Comparison of ENCODE assay signal across 21 cellular contexts in the genomic region with DNA sequence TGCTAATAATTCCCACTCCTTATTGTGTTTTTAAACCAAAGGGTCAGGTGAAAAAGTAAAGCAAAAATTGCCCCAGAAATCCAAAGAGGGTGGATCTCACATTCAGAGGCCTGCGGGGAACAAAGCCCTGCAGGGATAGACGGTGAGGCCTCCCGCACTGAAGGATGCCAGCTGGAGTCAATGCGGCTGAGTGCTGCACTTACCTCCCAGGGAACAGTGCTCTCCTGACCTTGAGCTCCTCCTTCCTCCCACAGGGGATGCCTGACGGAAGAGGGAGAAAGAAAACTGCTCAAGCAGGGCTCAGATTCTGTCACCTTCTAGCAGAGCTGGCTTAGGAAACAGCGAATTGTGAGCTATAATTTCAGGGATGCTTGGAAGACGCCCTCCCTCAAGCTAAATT.
DNase-seq lines count a peak whose midpoint lies in the region; ATAC-seq lines count a peak whose summit lies in the region.
"Had no signal": no experiment of that assay in that cellular context is flagged by ENCODE, and none has a peak within 500 bp of the region (broad histone marks: within the 10 kb centered on the region; RNA-seq: fewer than 3 reads in every experiment).

No MANE protein-coding gene starts in this region.

- H3K27me3 Mint-ChIP-seq in stimulated activated naive B cell treated with anti-CD40 and anti-IgM and Interleukin-4, amounts not matched to agents 10 μg/mL and 1 μg/mL and 100 μg/mL, for 72 hours = peaks cover 31 to 38% of the 10 kb centered on the region in 2 donors

- no peak overlapping the region for H3K27ac Mint-ChIP-seq in stimulated activated naive B cell treated with anti-CD40 and anti-IgM and Interleukin-4, amounts not matched to agents 10 μg/mL and 1 μg/mL and 100 μg/mL, for 72 hours
- H3K27ac Mint-ChIP-seq: H9 had no signal

- peaks cover 0 to 3% of the 10 kb centered on the region in 2 donors for H3K36me3 Mint-ChIP-seq in stimulated activated naive B cell treated with anti-CD40 and anti-IgM and Interleukin-4, amounts not matched to agents 10 μg/mL and 1 μg/mL and 100 μg/mL, for 72 hours
- H3K36me3 Mint-ChIP-seq: CD4-positive, CD25-positive, alpha-beta regulatory T cell had no signal

- ATAC-seq in stimulated activated naive B cell treated with anti-CD40 and anti-IgM and Interleukin-4, amounts not matched to agents 10 μg/mL and 1 μg/mL and 100 μg/mL, for 72 hours (replicated peaks) = no peak

- no peaks in the 10 kb centered on the region for H3K4me1 Mint-ChIP-seq in stimulated activated naive B cell treated with anti-CD40 and anti-IgM and Interleukin-4, amounts not matched to agents 10 μg/mL and 1 μg/mL and 100 μg/mL, for 72 hours

- no peak overlapping the region for H3K4me3 Mint-ChIP-seq in stimulated activated naive B cell treated with anti-CD40 and anti-IgM and Interleukin-4, amounts not matched to agents 10 μg/mL and 1 μg/mL and 100 μg/mL, for 72 hours
- H3K4me3 Mint-ChIP-seq: CD4-positive, CD25-positive, alpha-beta regulatory T cell; H9 had no signal

- DNase-seq in NCI-H2227 (lab: John Stamatoyannopoulos, UW; ENCODE audit: unreplicated experiment) (peak; percentile 88), ecto neural progenitor cell (ENCODE audit: low spot score) (peak; percentile 25), left kidney (ENCODE audit: low read depth, low spot score) (peak; percentile 81), pons (ENCODE audit: low spot score) (peak; percentile 1), T-helper 2 cell (no peak), AG08396 (ENCODE audit: low spot score) (no peak)
- no peak for DNase-seq in activated CD8-positive, alpha-beta memory T cell treated with anti-CD3 and anti-CD28 coated beads for 24 hours
- DNase-seq in stimulated activated naive B cell treated with anti-CD40 and anti-IgM and Interleukin-4, amounts not matched to agents 10 μg/mL and 1 μg/mL and 100 μg/mL, for 72 hours = no peak
- DNase-seq: CD4-positive, CD25-positive, alpha-beta regulatory T cell; H9; KG1; MG63; NCI-H1105 treated with DMSO at 0.1 percent for 48 hours; NCI-H146; NCI-H1930; NCI-H2107; NCI-H226; NCI-H510A; NCI-H69; Right ventricle myocardium superior; RPMI8226 had no signal

- H3K9me3 Mint-ChIP-seq in stimulated activated naive B cell treated with anti-CD40 and anti-IgM and Interleukin-4, amounts not matched to agents 10 μg/mL and 1 μg/mL and 100 μg/mL, for 72 hours = peaks cover 5 to 10% of the 10 kb centered on the region in 2 donors

Comparison
In these comparisons a context has a peak if more than half of its experiments do, and no peak if none do; other contexts are left out.
1. DNase-seq: peak in NCI-H2227 (single experiment), ecto neural progenitor cell (single experiment), left kidney (single experiment) and pons (single experiment); none in activated CD8-positive, alpha-beta memory T cell treated with anti-CD3 and anti-CD28 coated beads for 24 hours (single experiment), T-helper 2 cell (0 of 5), AG08396 (single experiment) and stimulated activated naive B cell treated with anti-CD40 and anti-IgM and Interleukin-4, amounts not matched to agents 10 μg/mL and 1 μg/mL and 100 μg/mL, for 72 hours (single experiment).